ENCODE assay signal across 24 cellular contexts in the genomic region with DNA sequence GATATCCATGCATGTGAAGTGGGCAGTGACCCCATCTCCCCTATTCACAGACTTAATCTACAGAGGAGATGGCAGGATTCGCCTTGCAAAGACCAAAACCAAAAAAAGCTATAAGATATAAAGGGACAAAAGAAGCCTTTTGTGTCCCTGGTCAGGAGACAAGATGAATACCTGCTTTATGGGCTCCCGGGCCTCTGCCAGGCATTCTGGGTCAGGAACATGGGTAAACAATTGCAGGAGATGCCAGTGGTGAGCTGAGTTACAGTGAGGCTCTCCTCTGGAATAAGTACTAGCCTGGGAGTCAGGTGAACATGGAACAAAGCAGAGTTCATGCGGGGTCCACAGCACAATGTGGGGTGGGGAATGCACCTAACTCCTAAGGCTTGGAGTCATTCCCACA. TPM values are rescaled to one million over a fixed set of nuclear protein-coding genes. Genes with fewer than 3 reads are reported as not detected.
DNase-seq lines count a peak whose midpoint lies in the region; ATAC-seq, FAIRE-seq and TF ChIP-seq lines count a peak whose summit lies in the region.
"Had no signal": no experiment of that assay in that cellular context is flagged by ENCODE, and none has a peak within 500 bp of the region (broad histone marks: within the 10 kb centered on the region; RNA-seq: fewer than 3 reads in every experiment).

No MANE protein-coding gene starts in this region.

- H3K4me3 Mint-ChIP-seq in type B pancreatic cell, result peak overlapping the region; percentile 4
- H3K4me3 Mint-ChIP-seq: activated CD4-positive, alpha-beta T cell treated with anti-CD3 and anti-CD28 coated beads for 36 hours; activated naive CD8-positive, alpha-beta T cell; natural killer cell treated with Interleukin-12 subunit alpha and Interleukin-12 subunit beta and Interleukin-15 and Interleukin-18, amount 100 ng/mL, for 72 hours; T-helper 1 cell treated with Interleukin-12 subunit alpha and Interleukin-12 subunit beta and Interleukin-4 antibody, amounts not matched to agents 30 μg/mL and 1 μg/mL, for 36 hours had no signal

- FAIRE-seq in GM12878 (lab: Jason Lieb, UNC), result no peak
- FAIRE-seq: A549, colon, small intestine had no signal

- H3K9me3 ChIP-seq in left ventricle myocardium inferior (replicated peaks), result no peaks in the 10 kb centered on the region
- H3K9me3 ChIP-seq in GM12878 (replicated peaks; ENCODE audit: control insufficient read depth, insufficient read depth, low read length), result no peaks in the 10 kb centered on the region
- H3K9me3 ChIP-seq in neutrophil, result no peaks in the 10 kb centered on the region
- H3K9me3 ChIP-seq: A549, esophagus squamous epithelium, SJCRH30 had no signal

- H2AFZ ChIP-seq in GM12878 (ENCODE audit: control insufficient read depth, low read depth, low read length), result no peak overlapping the region

- H3K4me1 ChIP-seq in left ventricle myocardium inferior (peaks cover 90% of the 10 kb centered on the region), GM12878 (ENCODE audit: control insufficient read depth, insufficient read depth, low read length) (peaks cover 33% of the 10 kb centered on the region), neutrophil (ENCODE audit: control insufficient read depth in 1 of 2, insufficient read depth in 1 of 2, low read depth in 1 of 2, low read length in 1 of 2) (peaks cover 48 to 59% of the 10 kb centered on the region in 2 experiments)

- BruUV-seq in GM12878 (replicated peaks; lab: Mats Ljungman, UMichigan), result no TSS peak

- RAD21 ChIA-PET in GM12878 (lab: Charles Lee; ENCODE audit: unreplicated experiment), result interaction anchor here (1.3 to 2.3 kb wide), 2 partner anchors 16 to 47 kb away, joined by 4 to 5 read pairs; no protein-coding TSS in a partner anchor

- no peak for TF ChIP-seq EP300 in GM12878 (IDR thresholded peaks at IDR 0.05; ENCODE audit: borderline replicate concordance in 1 of 2, control insufficient read depth in 1 of 2, low read depth in 2 of 2, low read length in 2 of 2)

- H3K27me3 Mint-ChIP-seq in type B pancreatic cell, result no peaks in the 10 kb centered on the region
- H3K27me3 Mint-ChIP-seq: activated CD4-positive, alpha-beta T cell treated with anti-CD3 and anti-CD28 coated beads for 36 hours; activated naive CD8-positive, alpha-beta T cell; natural killer cell treated with Interleukin-12 subunit alpha and Interleukin-12 subunit beta and Interleukin-15 and Interleukin-18, amount 100 ng/mL, for 72 hours had no signal

- H3K36me3 Mint-ChIP-seq in type B pancreatic cell, result peaks cover 2% of the 10 kb centered on the region
- H3K36me3 Mint-ChIP-seq: activated naive CD8-positive, alpha-beta T cell; natural killer cell treated with Interleukin-12 subunit alpha and Interleukin-12 subunit beta and Interleukin-15 and Interleukin-18, amount 100 ng/mL, for 72 hours had no signal

- no peaks in the 10 kb centered on the region for H3K27me3 ChIP-seq in left ventricle myocardium inferior (ENCODE audit: low read depth)
- no peaks in the 10 kb centered on the region for H3K27me3 ChIP-seq in GM12878 (replicated peaks in 1 of 2; ENCODE audit: control insufficient read depth in 2 of 2, insufficient read depth in 2 of 2, low read length in 1 of 2)
- no peaks in the 10 kb centered on the region for H3K27me3 ChIP-seq in neutrophil
- H3K27me3 ChIP-seq: esophagus squamous epithelium, SJCRH30 had no signal

- peaks cover 46% of the 10 kb centered on the region for H3K79me2 ChIP-seq in GM12878 (ENCODE audit: control insufficient read depth, insufficient read depth, low read length)

- no peak for TF ChIP-seq RAD21 in GM12878 (IDR thresholded peaks at IDR 0.05; ENCODE audit: insufficient read depth, low read depth, low read length)

- CTCF ChIA-PET in GM12878 (lab: Yijun Ruan, JAX), result interaction anchor here (2.8 to 4.4 kb wide), 4 partner anchors 10 to 47 kb away, joined by 8 to 18 read pairs (median 14); no protein-coding TSS in a partner anchor

- H3K27ac ChIP-seq in left ventricle myocardium inferior (replicated peaks), result peak overlapping the region; percentile 94
- H3K27ac ChIP-seq in GM12878 (ENCODE audit: control insufficient read depth, insufficient read depth), result no peak overlapping the region
- H3K27ac ChIP-seq in neutrophil, result peak overlapping the region; percentile 60
- H3K27ac ChIP-seq: A549, SJCRH30 had no signal

- H3K4me1 Mint-ChIP-seq in type B pancreatic cell (ENCODE audit: unreplicated experiment), result peaks cover 60% of the 10 kb centered on the region

- H3K4me3 ChIP-seq in left ventricle myocardium inferior (no peak overlapping the region), GM12878 (peak overlapping the region; percentile 8; the same call in 1 of the 2 replicates), neutrophil (ENCODE audit: low read depth in 1 of 2, low read length in 1 of 2) (no peak overlapping the region)
- H3K4me3 ChIP-seq: A549, esophagus squamous epithelium, SJCRH30 had no signal

- DNase-seq in left ventricle myocardium inferior (no peak), Right ventricle myocardium superior (no peak), GM12878 (ENCODE audit: low read depth, low spot score) (no peak), type B pancreatic cell (ENCODE audit: extremely low spot score, unreplicated experiment) (no peak), NAMALWA (ENCODE audit: low spot score) (no peak), NCI-H69 (lab: John Stamatoyannopoulos, UW) (no peak)
- DNase-seq in activated CD8-positive, alpha-beta memory T cell treated with anti-CD3 and anti-CD28 coated beads, Interleukin-2, amount 50 U/mL, for 48 hours, result no peak
- DNase-seq: activated CD4-positive, alpha-beta T cell treated with anti-CD3 and anti-CD28 coated beads for 36 hours; Calu3; esophagus squamous epithelium; mesendoderm; NCI-H187 treated with DMSO at 0.1 percent for 48 hours; NCI-H82; SJCRH30; small intestine; stimulated activated CD4-positive, alpha-beta T cell treated with anti-CD3 and anti-CD28 coated beads, Interleukin-2, amount 100 ng/mL, for 24 hours; stimulated activated naive CD4-positive, alpha-beta T cell; trophoblast cell had no signal

- H3K36me3 ChIP-seq in left ventricle myocardium inferior, result no peaks in the 10 kb centered on the region
- H3K36me3 ChIP-seq in GM12878 (ENCODE audit: control insufficient read depth in 2 of 2, insufficient read depth in 2 of 2, low read length in 1 of 2), result no peaks in the 10 kb centered on the region
- peaks cover 22% of the 10 kb centered on the region for H3K36me3 ChIP-seq in neutrophil
- H3K36me3 ChIP-seq: esophagus squamous epithelium, SJCRH30 had no signal

- POLR2A ChIA-PET in GM12878 (lab: Charles Lee), result interaction anchor here (0.6 to 2.3 kb wide), 5 partner anchors 12 to 38 kb away, joined by 3 to 8 read pairs (median 6); no protein-coding TSS in a partner anchor

- TF ChIP-seq CTCF in left ventricle myocardium inferior (IDR thresholded peaks at IDR 0.05; ENCODE audit: borderline replicate concordance) (no peak), GM12878 (IDR thresholded peaks at IDR 0.05 in 2 of 3, conservative IDR thresholded peaks at IDR 0.05 in 1 of 3; ENCODE audit: control insufficient read depth in 2 of 3, extremely low read depth in 1 of 3, insufficient read depth in 1 of 3, low read depth in 3 of 3, low read length in 3 of 3) (no peak), neutrophil (IDR thresholded peaks at IDR 0.05) (no peak), type B pancreatic cell (conservative IDR thresholded peaks at IDR 0.05) (no peak)

- WGBS in GM12878 (ENCODE audit: insufficient coverage, insufficient replicate concordance, low lambda C conversion rate, missing lambda C conversion rate), result 98% methylated on average over 3 of the region's 3 CpGs

- SMC1A ChIA-PET in GM12878 (lab: Charles Lee; ENCODE audit: uncharacterized antibody, unreplicated experiment), result interaction anchor here (0.9 to 3.5 kb wide), 6 partner anchors 8 to 134 kb away, joined by 3 to 13 read pairs (median 7); no protein-coding TSS in a partner anchor

- peaks cover under 1% of the 10 kb centered on the region for H3K9me3 Mint-ChIP-seq in type B pancreatic cell
- H3K9me3 Mint-ChIP-seq: natural killer cell treated with Interleukin-12 subunit alpha and Interleukin-12 subunit beta and Interleukin-15 and Interleukin-18, amount 100 ng/mL, for 72 hours; T-helper 1 cell treated with Interleukin-12 subunit alpha and Interleukin-12 subunit beta and Interleukin-4 antibody, amounts not matched to agents 30 μg/mL and 1 μg/mL, for 36 hours had no signal

- peak overlapping the region; percentile 59 for H3K4me2 ChIP-seq in GM12878 (ENCODE audit: control insufficient read depth, insufficient read depth)
- H3K4me2 ChIP-seq: A549 had no signal

- no peak for ATAC-seq in Right ventricle myocardium superior (ENCODE audit: poor library complexity)
- no peak for ATAC-seq in GM12878
- ATAC-seq: A549; activated CD4-positive, alpha-beta T cell treated with anti-CD3 and anti-CD28 coated beads for 36 hours; natural killer cell treated with Interleukin-12 subunit alpha and Interleukin-12 subunit beta and Interleukin-15 and Interleukin-18, amount 100 ng/mL, for 72 hours had no signal

- no peak overlapping the region for H3K9ac ChIP-seq in GM12878 (ENCODE audit: control insufficient read depth, insufficient read depth, low read length)

- intact Hi-C loops in left ventricle myocardium inferior (cut with micrococcal nuclease) (no loop called here), Right ventricle myocardium superior (cut with DNase I) (loop anchor here (5.0 kb wide), 1 partner anchor 33 kb away; no protein-coding TSS in a partner anchor), GM12878 (cut with micrococcal nuclease; ENCODE audit: unreplicated experiment) (loop anchor here (5.0 to 10.0 kb wide), 2 partner anchors 38 to 1295 kb away; partner anchors contain the start of gene AUNIP)

- in situ Hi-C loops in GM12878 (cut with MboI), result no loop called here

- no peak for TF ChIP-seq POLR2A in GM12878 (IDR thresholded peaks at IDR 0.05; ENCODE audit: low read depth, low read length)

- no peak overlapping the region for H3K27ac Mint-ChIP-seq in type B pancreatic cell
- H3K27ac Mint-ChIP-seq: activated CD4-positive, alpha-beta T cell treated with anti-CD3 and anti-CD28 coated beads for 36 hours; activated naive CD8-positive, alpha-beta T cell; T-helper 1 cell treated with Interleukin-12 subunit alpha and Interleukin-12 subunit beta and Interleukin-4 antibody, amounts not matched to agents 30 μg/mL and 1 μg/mL, for 36 hours had no signal

- H4K20me1 ChIP-seq in GM12878 (ENCODE audit: control insufficient read depth, insufficient read depth), result no peaks in the 10 kb centered on the region; the same call in 1 of the 2 replicates

RNA-seq across cellular contexts. Expression of gene SLC9A1, which starts 4.7 kb away (rescaled TPM):
- 19.5 TPM for total RNA-seq in left ventricle myocardium inferior
- total RNA-seq in Right ventricle myocardium superior, result 17.6 TPM
- total RNA-seq in GM12878 (2013; cell fraction: nucleolus; rRNA removed), result 12.9 and 13.6 TPM in 2 replicates
- 1.4 and 3.2 TPM in 2 replicates for total RNA-seq in GM12878 (2014; rRNA removed)
- total RNA-seq in GM12878 (2014; rRNA removed; fragmentation: Illumina TruSeq; extraction: Trizol), result 2.1 and 2.5 TPM in 2 replicates
- 18.3 and 21.4 TPM in 2 replicates for total RNA-seq in GM12878 (2021)
- polyA plus RNA-seq in GM12878 (2011; ENCODE audit: low read depth), result 5.7 TPM
- 1.4 and 2.8 TPM in 2 replicates for polyA plus RNA-seq in GM12878 (2011; rRNA removed)
- 2.1 and 4.3 TPM in 2 replicates for polyA plus RNA-seq in GM12878 (2011; cell fraction: cytosol; rRNA removed)
- 10.2 and 13.4 TPM in 2 replicates for polyA plus RNA-seq in GM12878 (2011; cell fraction: nucleus; rRNA removed)
- 10.7 and 11.3 TPM in 2 replicates for polyA plus RNA-seq in GM12878 (2012)
- polyA plus RNA-seq in GM12878 (2014; fragmentation: Illumina TruSeq; extraction: Trizol), result 14.4 and 14.9 TPM in 2 replicates
- 1 to 10 TPM in 1 of 2 experiments, under 1 TPM in 1; 0.87 to 1.1 TPM for polyA plus RNA-seq in GM12878 (2014; fragmentation: Nextera tagmentation; extraction: Ambion mirVana)
- polyA plus RNA-seq in GM12878 (2014; rRNA removed), result 5.5 and 8.3 TPM in 2 replicates
- 1 to 10 TPM; 5.4 to 7.4 TPM for polyA plus RNA-seq in GM12878 (2016; fragmentation: Nextera tagmentation; extraction: Ambion mirVana)
- 2.8 and 4.9 TPM in 2 replicates for polyA minus RNA-seq in GM12878 (2011; rRNA and poly(A)+ RNA removed)
- 4.8 TPM in 2 replicates for polyA minus RNA-seq in GM12878 (2011; cell fraction: cytosol; rRNA and poly(A)+ RNA removed)
- polyA minus RNA-seq in GM12878 (2011; cell fraction: nucleus; rRNA and poly(A)+ RNA removed), result 4.7 and 8.6 TPM in 2 replicates
- 28.8 and 41.9 TPM in 2 replicates for total RNA-seq in type B pancreatic cell (ENCODE audit: low replicate concordance)
